24 cellular contexts compared by ENCODE assay signal in the genomic region with DNA sequence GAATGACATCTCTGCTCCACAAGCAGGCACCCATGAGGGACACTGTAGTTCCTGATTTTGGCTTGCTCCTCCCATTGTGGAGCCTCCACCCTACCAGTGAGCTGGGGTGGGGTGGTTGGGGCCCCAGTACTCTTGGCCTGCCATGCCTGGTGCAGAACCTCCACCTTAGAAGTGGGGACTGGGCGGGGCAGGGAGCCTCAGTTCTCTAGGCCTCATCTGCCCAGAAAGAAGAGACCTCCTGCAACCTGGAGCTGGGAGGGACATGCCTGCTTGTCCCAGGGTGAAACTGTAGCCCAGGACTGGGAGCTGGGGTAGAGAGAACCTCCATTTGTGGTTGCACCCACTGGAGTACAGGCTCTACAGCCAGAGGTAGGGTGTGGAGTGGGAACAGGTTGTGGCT. TPM values are rescaled to one million over a fixed set of nuclear protein-coding genes. Genes with fewer than 3 reads are reported as not detected.
"Had no signal": no experiment of that assay in that cellular context is flagged by ENCODE, and none has a peak within 500 bp of the region (broad histone marks: within the 10 kb centered on the region; RNA-seq: fewer than 3 reads in every experiment).

No MANE protein-coding gene starts in this region.

- H3K4me3 ChIP-seq: lung, neural progenitor cell, tibial nerve had no signal

- DNase-seq: activated CD4-positive, alpha-beta T cell treated with anti-CD3 and anti-CD28 coated beads for 4 hours; activated CD4-positive, alpha-beta T cell treated with anti-CD3 and anti-CD28 coated beads, Interleukin-2, amount 50 U/mL, for 48 hours; activated CD8-positive, alpha-beta memory T cell treated with anti-CD3 and anti-CD28 coated beads, Interleukin-2, amount 50 U/mL, for 48 hours; activated T-cell treated with anti-CD3 and anti-CD28 coated beads, Interleukin-2, amount 50 U/mL, for 4 hours; caudate nucleus; effector memory CD4-positive, alpha-beta T cell; foreskin melanocyte; glutamatergic neuron; hypothalamus; left colon; stimulated activated CD4-positive, alpha-beta T cell treated with anti-CD3 and anti-CD28 coated beads, Interleukin-12 subunit alpha, Interleukin-12 subunit beta, amount 100 ng/mL, for 4 hours; stimulated activated naive CD8-positive, alpha-beta T cell treated with anti-CD3 and anti-CD28 coated beads, Interleukin-15, amount 100 ng/mL, for 72 hours; T-helper 9 cell had no signal

- H3K4me3 Mint-ChIP-seq: activated naive CD4-positive, alpha-beta T cell treated with anti-CD3 and anti-CD28 coated beads, Interleukin-2, amount 10 ng/mL, durations not matched to agents 7 days and 5 days; activated T-cell treated with anti-CD3 and anti-CD28 coated beads, Interleukin-2, amount 50 U/mL, for 4 hours; brain; naive thymus-derived CD8-positive, alpha-beta T cell; neural progenitor cell; stimulated activated naive CD8-positive, alpha-beta T cell treated with anti-CD3 and anti-CD28 coated beads, Interleukin-15, amount 100 ng/mL, for 72 hours; WTC11 had no signal

- H3K27ac Mint-ChIP-seq: activated naive CD4-positive, alpha-beta T cell treated with anti-CD3 and anti-CD28 coated beads, Interleukin-2, amount 10 ng/mL, durations not matched to agents 7 days and 5 days; brain; neural progenitor cell; stimulated activated naive CD8-positive, alpha-beta T cell treated with anti-CD3 and anti-CD28 coated beads, Interleukin-15, amount 100 ng/mL, for 72 hours; WTC11 had no signal

- H3K4me1 Mint-ChIP-seq: activated naive CD4-positive, alpha-beta T cell treated with anti-CD3 and anti-CD28 coated beads, Interleukin-2, amount 10 ng/mL, durations not matched to agents 7 days and 5 days; brain; neural progenitor cell; stimulated activated naive CD8-positive, alpha-beta T cell treated with anti-CD3 and anti-CD28 coated beads, Interleukin-15, amount 100 ng/mL, for 72 hours; WTC11 had no signal

- H3K9me3 Mint-ChIP-seq: activated naive CD4-positive, alpha-beta T cell treated with anti-CD3 and anti-CD28 coated beads, Interleukin-2, amount 10 ng/mL, durations not matched to agents 7 days and 5 days; activated T-cell treated with anti-CD3 and anti-CD28 coated beads, Interleukin-2, amount 50 U/mL, for 4 hours; naive thymus-derived CD8-positive, alpha-beta T cell; neural progenitor cell; stimulated activated naive CD8-positive, alpha-beta T cell treated with anti-CD3 and anti-CD28 coated beads, Interleukin-15, amount 100 ng/mL, for 72 hours; WTC11 had no signal

- H3K36me3 Mint-ChIP-seq: activated naive CD4-positive, alpha-beta T cell treated with anti-CD3 and anti-CD28 coated beads, Interleukin-2, amount 10 ng/mL, durations not matched to agents 7 days and 5 days; brain; naive thymus-derived CD8-positive, alpha-beta T cell; neural progenitor cell; WTC11 had no signal

- H3K4me1 ChIP-seq: neural progenitor cell, tibial nerve had no signal

- H3K27ac ChIP-seq: neural progenitor cell, tibial nerve had no signal

- H3K36me3 ChIP-seq: neural progenitor cell, tibial nerve had no signal

- H3K9me3 ChIP-seq: tibial nerve had no signal

- ATAC-seq: activated T-cell treated with anti-CD3 and anti-CD28 coated beads, Interleukin-2, amount 50 U/mL, for 4 hours; esophagus mucosa; left colon; naive thymus-derived CD8-positive, alpha-beta T cell; SK-N-SH treated with all-trans-retinoic acid at 6 μM for 48 hours; stimulated activated naive CD8-positive, alpha-beta T cell treated with anti-CD3 and anti-CD28 coated beads, Interleukin-15, amount 100 ng/mL, for 72 hours; WTC11 had no signal

- H3K27me3 ChIP-seq: neural progenitor cell, tibial nerve had no signal

RNA-seq across cellular contexts. Expression of gene RAMP3, which starts 14.4 kb away (rescaled TPM):
- total RNA-seq: activated CD8-positive, alpha-beta memory T cell treated with anti-CD3 and anti-CD28 coated beads for 36 hours; activated T-cell treated with anti-CD3 and anti-CD28 coated beads, Interleukin-2, amount 50 U/mL, for 4 hours; endothelial cell of umbilical vein; naive thymus-derived CD8-positive, alpha-beta T cell had no signal
- polyA plus RNA-seq: endothelial cell of umbilical vein; naive thymus-derived CD8-positive, alpha-beta T cell had no signal
